Comparison of ENCODE assay signal across 15 cellular contexts in the genomic region with DNA sequence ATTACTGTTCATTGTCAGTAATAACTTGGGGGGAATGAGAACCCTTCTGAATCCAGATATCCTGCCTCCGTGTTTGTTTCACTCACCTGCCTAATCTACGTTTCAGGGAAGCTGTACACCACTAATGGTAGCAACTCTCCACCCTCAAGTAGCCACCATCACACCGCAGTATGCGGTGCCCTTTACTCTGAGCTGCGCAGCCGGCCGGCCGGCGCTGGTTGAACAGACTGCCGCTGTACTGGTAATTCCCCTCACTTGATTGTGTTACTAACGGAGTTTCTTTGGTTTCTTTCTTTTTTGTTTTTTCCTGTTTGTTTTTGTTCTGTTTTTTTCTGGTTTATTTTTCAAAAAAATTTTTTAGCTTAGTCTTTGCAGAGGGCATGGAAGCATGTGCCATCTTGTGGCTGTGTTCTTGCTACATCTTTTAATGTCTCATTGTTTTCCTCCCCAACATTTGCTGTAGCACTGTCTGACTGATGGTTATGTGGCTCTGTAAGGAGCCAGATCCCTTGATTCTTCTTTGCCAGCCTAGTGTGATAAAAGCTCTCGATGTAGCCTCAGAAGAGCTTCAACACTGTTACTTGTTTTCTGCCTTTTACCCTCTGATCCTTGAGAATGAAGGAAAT. TPM values are rescaled to one million over a fixed set of nuclear protein-coding genes. Genes with fewer than 3 reads are reported as not detected.
DNase-seq lines count a peak whose midpoint lies in the region; TF ChIP-seq lines count a peak whose summit lies in the region.
"Had no signal": no experiment of that assay in that cellular context is flagged by ENCODE, and none has a peak within 500 bp of the region (broad histone marks: within the 10 kb centered on the region; RNA-seq: fewer than 3 reads in every experiment).

No MANE protein-coding gene starts in this region.

- H4K20me1 ChIP-seq in PC-9 (ENCODE audit: insufficient read depth) (peaks cover 4% of the 10 kb centered on the region; the same call in 1 of the 2 replicates), neural progenitor cell (ENCODE audit: low read depth) (no peaks in the 10 kb centered on the region)

- CTCF ChIA-PET in PC-9 (lab: Charles Lee) = interaction anchor here (1.0 kb wide), 1 partner anchor 89 kb away, joined by 6 read pairs; no protein-coding TSS in a partner anchor

- DNase-seq in activated CD4-positive, alpha-beta T cell treated with anti-CD3 and anti-CD28 coated beads, Interleukin-2, amount 10 ng/mL, durations not matched to agents 24 days and 14 days = no peak
- DNase-seq in activated CD4-positive, alpha-beta T cell treated with anti-CD3 and anti-CD28 coated beads for 4 hours = no peak
- DNase-seq in PC-9 = no peak
- peak; percentile 28 for DNase-seq in dermis blood vessel endothelial cell
- no peak for DNase-seq in neural progenitor cell (ENCODE audit: low spot score)
- DNase-seq in COR-L47 (lab: John Stamatoyannopoulos, UW) = no peak
- DNase-seq in NCI-H2171 (lab: John Stamatoyannopoulos, UW) = no peak
- no peak for DNase-seq in RPMI8226
- DNase-seq: activated T-cell treated with anti-CD3 and anti-CD28 coated beads, Interleukin-2, amount 50 U/mL, for 48 hours; NCI-H1105 treated with DMSO at 0.1 percent for 48 hours; NCI-H446; stimulated activated CD4-positive, alpha-beta T cell treated with anti-CD3 and anti-CD28 coated beads, Interleukin-1b, Interleukin-23, amount 100 ng/mL, for 48 hours; uterus had no signal

- no peaks in the 10 kb centered on the region for H3K27me3 Mint-ChIP-seq in activated CD4-positive, alpha-beta T cell treated with anti-CD3 and anti-CD28 coated beads, Interleukin-2, amount 10 ng/mL, durations not matched to agents 24 days and 14 days
- no peaks in the 10 kb centered on the region for H3K27me3 Mint-ChIP-seq in neural progenitor cell (ENCODE audit: insufficient read depth, low read depth)
- H3K27me3 Mint-ChIP-seq: memory B cell had no signal

- BruUV-seq in PC-9 (replicated peaks; lab: Mats Ljungman, UMichigan) = no TSS peak

- H3K4me1 ChIP-seq in PC-9 (replicated peaks; ENCODE audit: insufficient read depth) (no peaks in the 10 kb centered on the region), neural progenitor cell (no peaks in the 10 kb centered on the region)
- H3K4me1 ChIP-seq: breast epithelium, uterus had no signal

- intact Hi-C loops in activated CD4-positive, alpha-beta T cell treated with anti-CD3 and anti-CD28 coated beads, Interleukin-2, amount 10 ng/mL, durations not matched to agents 24 days and 14 days (cut with micrococcal nuclease) = no loop called here
- intact Hi-C loops in PC-9 (cut with micrococcal nuclease; ENCODE audit: unreplicated experiment) = no loop called here

- H3K27me3 ChIP-seq in PC-9 (ENCODE audit: insufficient read depth, low read depth) = no peaks in the 10 kb centered on the region
- no peaks in the 10 kb centered on the region for H3K27me3 ChIP-seq in neural progenitor cell
- H3K27me3 ChIP-seq: breast epithelium, uterus had no signal

- no peak overlapping the region for H3K4me3 Mint-ChIP-seq in activated CD4-positive, alpha-beta T cell treated with anti-CD3 and anti-CD28 coated beads, Interleukin-2, amount 10 ng/mL, durations not matched to agents 24 days and 14 days
- H3K4me3 Mint-ChIP-seq in neural progenitor cell = no peak overlapping the region
- H3K4me3 Mint-ChIP-seq: memory B cell had no signal

- H3K79me2 ChIP-seq in PC-9 (ENCODE audit: low read depth) = no peaks in the 10 kb centered on the region
- H3K79me2 ChIP-seq in neural progenitor cell (ENCODE audit: low read depth) = no peaks in the 10 kb centered on the region

- H3F3A ChIP-seq in PC-9 (ENCODE audit: insufficient read depth, low read depth) = no peaks in the 10 kb centered on the region
- H3F3A ChIP-seq in neural progenitor cell (ENCODE audit: low read depth) = no peaks in the 10 kb centered on the region

- H3K36me3 ChIP-seq in PC-9 (ENCODE audit: low read depth) = peaks cover 48% of the 10 kb centered on the region
- H3K36me3 ChIP-seq in neural progenitor cell = peaks cover 27% of the 10 kb centered on the region
- H3K36me3 ChIP-seq: breast epithelium, uterus had no signal

- H3K4me1 Mint-ChIP-seq in activated CD4-positive, alpha-beta T cell treated with anti-CD3 and anti-CD28 coated beads, Interleukin-2, amount 10 ng/mL, durations not matched to agents 24 days and 14 days = peaks cover 5% of the 10 kb centered on the region
- H3K4me1 Mint-ChIP-seq in neural progenitor cell = peaks cover 24% of the 10 kb centered on the region
- H3K4me1 Mint-ChIP-seq: memory B cell had no signal

- H3K4me2 ChIP-seq in PC-9 (no peak overlapping the region), neural progenitor cell (no peak overlapping the region)

- H2AFZ ChIP-seq in PC-9 (no peak overlapping the region), neural progenitor cell (replicated peaks) (no peak overlapping the region)

- H3K4me3 ChIP-seq in PC-9 = no peak overlapping the region
- no peak overlapping the region for H3K4me3 ChIP-seq in neural progenitor cell
- H3K4me3 ChIP-seq: breast epithelium, uterus had no signal

- H3K27ac ChIP-seq in PC-9 (no peak overlapping the region), neural progenitor cell (peak overlapping the region; percentile 31)
- H3K27ac ChIP-seq: breast epithelium, uterus had no signal

- no peaks in the 10 kb centered on the region for H3K9me3 ChIP-seq in PC-9 (ENCODE audit: insufficient read depth, low read depth)
- H3K9me3 ChIP-seq in neural progenitor cell (ENCODE audit: low read depth) = no peaks in the 10 kb centered on the region
- H3K9me3 ChIP-seq: breast epithelium, uterus had no signal

- H3K9ac ChIP-seq in neural progenitor cell = no peak overlapping the region

- no peaks in the 10 kb centered on the region for H3K9me3 Mint-ChIP-seq in activated CD4-positive, alpha-beta T cell treated with anti-CD3 and anti-CD28 coated beads, Interleukin-2, amount 10 ng/mL, durations not matched to agents 24 days and 14 days
- H3K9me3 Mint-ChIP-seq in neural progenitor cell = peaks cover 2% of the 10 kb centered on the region
- H3K9me3 Mint-ChIP-seq: memory B cell had no signal

- H3K9me2 ChIP-seq in PC-9 (ENCODE audit: insufficient read depth) = no peaks in the 10 kb centered on the region

- TF ChIP-seq CTCF in PC-9 (conservative IDR thresholded peaks at IDR 0.05) (peak; percentile 48; the same call in 1 of the 2 replicates), neural progenitor cell (IDR thresholded peaks at IDR 0.05) (peak; percentile 30)

- H3K36me3 Mint-ChIP-seq in activated CD4-positive, alpha-beta T cell treated with anti-CD3 and anti-CD28 coated beads, Interleukin-2, amount 10 ng/mL, durations not matched to agents 24 days and 14 days (ENCODE audit: low read depth) = peaks cover 64% of the 10 kb centered on the region
- H3K36me3 Mint-ChIP-seq in neural progenitor cell = peaks cover 61% of the 10 kb centered on the region

- peak overlapping the region; percentile 14 for H3K27ac Mint-ChIP-seq in activated CD4-positive, alpha-beta T cell treated with anti-CD3 and anti-CD28 coated beads, Interleukin-2, amount 10 ng/mL, durations not matched to agents 24 days and 14 days
- peak overlapping the region; percentile 12 for H3K27ac Mint-ChIP-seq in neural progenitor cell
- H3K27ac Mint-ChIP-seq: memory B cell had no signal

- POLR2A ChIA-PET in PC-9 (lab: Charles Lee; ENCODE audit: unreplicated experiment) = no interaction called here

RNA-seq across cellular contexts. Expression of gene OLFML3, which starts 15.9 kb away (rescaled TPM):
- 0.09 TPM in 1 of 2 replicates, not detected in the other for total RNA-seq in activated CD4-positive, alpha-beta T cell treated with anti-CD3 and anti-CD28 coated beads, Interleukin-2, amount 10 ng/mL, durations not matched to agents 24 days and 14 days
- total RNA-seq in PC-9 (2021) = 0.45 and 0.52 TPM in 2 replicates
- total RNA-seq in dermis blood vessel endothelial cell = 7.3 and 21.5 TPM in 2 replicates
- 13.4 and 19.3 TPM in 2 replicates for total RNA-seq in neural progenitor cell (ENCODE audit: low replicate concordance)

RNA-seq across cellular contexts. Expression of gene HIPK1, which starts 34.3 kb away (rescaled TPM):
- 81.3 and 85.9 TPM in 2 replicates for total RNA-seq in activated CD4-positive, alpha-beta T cell treated with anti-CD3 and anti-CD28 coated beads, Interleukin-2, amount 10 ng/mL, durations not matched to agents 24 days and 14 days
- total RNA-seq in PC-9 (2021) (20.0 and 26.3 TPM in 2 replicates), dermis blood vessel endothelial cell (36.8 and 50.4 TPM in 2 replicates), neural progenitor cell (ENCODE audit: low replicate concordance) (37.1 and 41.3 TPM in 2 replicates)

RNA-seq across cellular contexts. Expression of gene DCLRE1B, which starts 58.3 kb away (rescaled TPM):
- total RNA-seq in activated CD4-positive, alpha-beta T cell treated with anti-CD3 and anti-CD28 coated beads, Interleukin-2, amount 10 ng/mL, durations not matched to agents 24 days and 14 days = 21.5 and 22.5 TPM in 2 replicates
- total RNA-seq in PC-9 (2021) (10.1 and 11.2 TPM in 2 replicates), dermis blood vessel endothelial cell (2.4 and 3.3 TPM in 2 replicates), neural progenitor cell (ENCODE audit: low replicate concordance) (8.0 and 11.9 TPM in 2 replicates)

RNA-seq across cellular contexts. Expression of gene AP4B1, which starts 58.8 kb away (rescaled TPM):
- total RNA-seq in activated CD4-positive, alpha-beta T cell treated with anti-CD3 and anti-CD28 coated beads, Interleukin-2, amount 10 ng/mL, durations not matched to agents 24 days and 14 days = 41.7 and 42.3 TPM in 2 replicates
- total RNA-seq in PC-9 (2021) (10.0 and 11.7 TPM in 2 replicates), dermis blood vessel endothelial cell (26.7 and 38.3 TPM in 2 replicates), neural progenitor cell (ENCODE audit: low replicate concordance) (13.1 and 27.7 TPM in 2 replicates)
